In genomic region chr1:9877962-9878361, GRCh38 we compare ENCODE assay signal across 22 cellular contexts. TPM values are rescaled to one million over a fixed set of nuclear protein-coding genes. Genes with fewer than 3 reads are reported as not detected.
A peak's percentile ranks its signal among the peaks of the same experiment; 100 is the strongest.
DNase-seq lines count a peak whose midpoint lies in the region; ATAC-seq and TF ChIP-seq lines count a peak whose summit lies in the region.
"Had no signal": no experiment of that assay in that cellular context is flagged by ENCODE, and none has a peak within 500 bp of the region (broad histone marks: within the 10 kb centered on the region; RNA-seq: fewer than 3 reads in every experiment).

No MANE protein-coding gene starts in this region.

- peak overlapping the region; percentile 2 to 13 for H3K9ac ChIP-seq in duodenal mucosa (ENCODE audit: low read depth in 1 of 2, low read length in 2 of 2)

- peaks cover 29 to 34% of the 10 kb centered on the region in 2 donors for H3K4me1 ChIP-seq in duodenal mucosa (ENCODE audit: control insufficient read depth in 1 of 2, insufficient read depth in 2 of 2, low read length in 2 of 2)
- H3K4me1 ChIP-seq in suprapubic skin = peaks cover 58% of the 10 kb centered on the region

- peaks cover 0 to under 1% of the 10 kb centered on the region in 2 donors for H3K36me3 ChIP-seq in duodenal mucosa (ENCODE audit: control insufficient read depth in 1 of 2, insufficient read depth in 2 of 2, low read length in 2 of 2)
- peaks cover 11% of the 10 kb centered on the region for H3K36me3 ChIP-seq in suprapubic skin
- H3K36me3 ChIP-seq: ascending aorta, thoracic aorta had no signal

- TF ChIP-seq CTCF in suprapubic skin (IDR thresholded peaks at IDR 0.05) = no peak

- WGBS in suprapubic skin = 45% methylated on average over 9 of the region's 10 CpGs

- no peaks in the 10 kb centered on the region for H3K36me3 Mint-ChIP-seq in activated naive CD4-positive, alpha-beta T cell treated with anti-CD3 and anti-CD28 coated beads, Interleukin-2, amount 50 U/mL, for 72 hours

- H3K4me3 ChIP-seq in duodenal mucosa (ENCODE audit: low read depth in 1 of 2, low read length in 2 of 2) (peak overlapping the region; percentile 13 to 46), suprapubic skin (no peak overlapping the region)
- H3K4me3 ChIP-seq: ascending aorta, coronary artery, thoracic aorta had no signal

- no peak for TF ChIP-seq POLR2A in suprapubic skin (IDR thresholded peaks at IDR 0.05)

- DNase-seq in NCI-H1436 (lab: John Stamatoyannopoulos, UW) = peak; percentile 11
- no peak for DNase-seq in NCI-H1436 treated with DMSO at 0.1 percent for 48 hours (lab: John Stamatoyannopoulos, UW)
- DNase-seq in NCI-H510A (lab: John Stamatoyannopoulos, UW) = peak; percentile 99
- DNase-seq in suprapubic skin (ENCODE audit: low spot score in 2 of 2) = no peak
- no peak for DNase-seq in activated naive CD4-positive, alpha-beta T cell treated with anti-CD3 and anti-CD28 coated beads, Interleukin-2, amount 50 U/mL, for 72 hours (ENCODE audit: low spot score in 2 of 2)
- DNase-seq in islet precursor cell = no peak
- DNase-seq: 8988T; glutamatergic neuron; H9; IMR-90; kidney glomerular epithelial cell; NCI-H1092; NCI-H774; Right ventricle myocardium superior; stimulated activated CD4-positive, alpha-beta T cell treated with anti-CD3 and anti-CD28 coated beads, Interleukin-4, amount 100 ng/mL, for 24 hours had no signal

- no peaks in the 10 kb centered on the region for H3K9me3 Mint-ChIP-seq in activated naive CD4-positive, alpha-beta T cell treated with anti-CD3 and anti-CD28 coated beads, Interleukin-2, amount 50 U/mL, for 72 hours
- H3K9me3 Mint-ChIP-seq: H9; T-helper 1 cell treated with Interleukin-12 subunit alpha and Interleukin-12 subunit beta and Interleukin-4 antibody, amounts not matched to agents 30 μg/mL and 1 μg/mL, for 36 hours had no signal

- H3K9me3 ChIP-seq in duodenal mucosa (ENCODE audit: control insufficient read depth in 1 of 2, low read length in 2 of 2) = no peaks in the 10 kb centered on the region
- H3K9me3 ChIP-seq in suprapubic skin = no peaks in the 10 kb centered on the region
- H3K9me3 ChIP-seq: ascending aorta, thoracic aorta had no signal

- H3K27ac Mint-ChIP-seq in activated naive CD4-positive, alpha-beta T cell treated with anti-CD3 and anti-CD28 coated beads, Interleukin-2, amount 50 U/mL, for 72 hours = no peak overlapping the region
- H3K27ac Mint-ChIP-seq: T-helper 1 cell treated with Interleukin-12 subunit alpha and Interleukin-12 subunit beta and Interleukin-4 antibody, amounts not matched to agents 30 μg/mL and 1 μg/mL, for 36 hours had no signal

- TF ChIP-seq EP300 in suprapubic skin (IDR thresholded peaks at IDR 0.05) = no peak

- no peak for ATAC-seq in HG03469 (IDR thresholded peaks at IDR 0.05; ENCODE audit: unreplicated experiment)
- ATAC-seq in activated naive CD4-positive, alpha-beta T cell treated with anti-CD3 and anti-CD28 coated beads, Interleukin-2, amount 50 U/mL, for 72 hours = no peak

- no peaks in the 10 kb centered on the region for H3K27me3 ChIP-seq in duodenal mucosa (ENCODE audit: control insufficient read depth in 1 of 2, insufficient read depth in 2 of 2, low read length in 2 of 2)
- H3K27me3 ChIP-seq in suprapubic skin = no peaks in the 10 kb centered on the region
- H3K27me3 ChIP-seq: ascending aorta had no signal

- H3K27ac ChIP-seq in duodenal mucosa (ENCODE audit: low read depth, low read length) = no peak overlapping the region
- H3K27ac ChIP-seq in suprapubic skin = peak overlapping the region; percentile 71
- H3K27ac ChIP-seq: ascending aorta, C4-2B, coronary artery, thoracic aorta had no signal

RNA-seq across cellular contexts. Expression of gene CTNNBIP1, which starts 32.1 kb away (rescaled TPM):
- total RNA-seq in suprapubic skin = 100 to 1,000 TPM; 197 to 538 (median 406) TPM
- total RNA-seq in activated naive CD4-positive, alpha-beta T cell treated with anti-CD3 and anti-CD28 coated beads, Interleukin-2, amount 50 U/mL, for 72 hours = 10 to 100 TPM; 14.5 to 14.6 TPM

RNA-seq across cellular contexts. Expression of gene CLSTN1, which starts 54.2 kb away (rescaled TPM):
- 100 to 1,000 TPM; 118 to 202 (median 165) TPM for total RNA-seq in suprapubic skin
- 10 to 100 TPM; 15.6 to 43.3 TPM for total RNA-seq in activated naive CD4-positive, alpha-beta T cell treated with anti-CD3 and anti-CD28 coated beads, Interleukin-2, amount 50 U/mL, for 72 hours

Comparison
In these comparisons a context has a peak if more than half of its experiments do, and no peak if none do; other contexts are left out.
1. DNase-seq: peak in NCI-H1436 (single experiment) and NCI-H510A (single experiment); none in NCI-H1436 treated with DMSO at 0.1 percent for 48 hours (single experiment), suprapubic skin (0 of 2), activated naive CD4-positive, alpha-beta T cell treated with anti-CD3 and anti-CD28 coated beads, Interleukin-2, amount 50 U/mL, for 72 hours (0 of 2) and islet precursor cell (single experiment).
2. RNA of gene CTNNBIP1, which starts 32.1 kb away (total RNA-seq): 197 to 538 TPM in suprapubic skin; 14.5 to 14.6 TPM in activated naive CD4-positive, alpha-beta T cell treated with anti-CD3 and anti-CD28 coated beads, Interleukin-2, amount 50 U/mL, for 72 hours; every median in the first group is over 10 times any median in the second.